In genomic region chr1:171219751-171220385, GRCh38 we compare ENCODE assay signal across 11 cellular contexts. TPM values are rescaled to one million over a fixed set of nuclear protein-coding genes. Genes with fewer than 3 reads are reported as not detected.
DNase-seq lines count a peak whose midpoint lies in the region; ATAC-seq, FAIRE-seq and TF ChIP-seq lines count a peak whose summit lies in the region.
"Had no signal": no experiment of that assay in that cellular context is flagged by ENCODE, and none has a peak within 500 bp of the region (broad histone marks: within the 10 kb centered on the region; RNA-seq: fewer than 3 reads in every experiment).

No MANE protein-coding gene starts in this region.

- DNase-seq in A673 (ENCODE audit: low spot score) = peak; percentile 68
- peak; percentile 42 for DNase-seq in MG63
- DNase-seq in mesothelial cell of epicardium (ENCODE audit: low spot score in 2 of 2, unreplicated experiment in 2 of 2) = no peak
- DNase-seq in kidney = no peak
- DNase-seq in activated CD4-positive, alpha-beta memory T cell treated with anti-CD3 and anti-CD28 coated beads, Interleukin-2, amount 10 ng/mL, durations not matched to agents 7 days and 5 days = no peak
- DNase-seq: activated CD4-positive, alpha-beta T cell treated with anti-CD3 and anti-CD28 coated beads for 1 hour; NCI-H446; occipital lobe had no signal

- peaks cover 4% of the 10 kb centered on the region for H3K9me3 Mint-ChIP-seq in mesothelial cell of epicardium
- no peaks in the 10 kb centered on the region for H3K9me3 Mint-ChIP-seq in activated CD4-positive, alpha-beta memory T cell treated with anti-CD3 and anti-CD28 coated beads, Interleukin-2, amount 10 ng/mL, durations not matched to agents 7 days and 5 days

- peaks cover 37% of the 10 kb centered on the region for H3K4me1 Mint-ChIP-seq in mesothelial cell of epicardium
- H3K4me1 Mint-ChIP-seq in activated CD4-positive, alpha-beta memory T cell treated with anti-CD3 and anti-CD28 coated beads, Interleukin-2, amount 10 ng/mL, durations not matched to agents 7 days and 5 days = peaks cover 2% of the 10 kb centered on the region

- H3K27me3 ChIP-seq in A673 (replicated peaks; ENCODE audit: insufficient read depth, low read depth, low read length, poor library complexity) (no peaks in the 10 kb centered on the region), MG63 (no peaks in the 10 kb centered on the region)

- no peaks in the 10 kb centered on the region for H3K36me3 Mint-ChIP-seq in mesothelial cell of epicardium
- no peaks in the 10 kb centered on the region for H3K36me3 Mint-ChIP-seq in activated CD4-positive, alpha-beta memory T cell treated with anti-CD3 and anti-CD28 coated beads, Interleukin-2, amount 10 ng/mL, durations not matched to agents 7 days and 5 days (ENCODE audit: low read depth)

- H3K36me3 ChIP-seq in A673 (ENCODE audit: insufficient read depth, low read length, poor library complexity, severe bottlenecking) (no peaks in the 10 kb centered on the region), MG63 (no peaks in the 10 kb centered on the region), kidney (ENCODE audit: control insufficient read depth in 1 of 2, insufficient read depth in 2 of 2, low read length in 2 of 2) (no peaks in the 10 kb centered on the region)

- peak overlapping the region; percentile 94 for H3K27ac Mint-ChIP-seq in mesothelial cell of epicardium
- no peak overlapping the region for H3K27ac Mint-ChIP-seq in activated CD4-positive, alpha-beta memory T cell treated with anti-CD3 and anti-CD28 coated beads, Interleukin-2, amount 10 ng/mL, durations not matched to agents 7 days and 5 days

- POLR2A ChIA-PET in A673 (lab: Charles Lee; ENCODE audit: low non-redundant PET) = no interaction called here
- POLR2A ChIA-PET in activated CD4-positive, alpha-beta memory T cell treated with anti-CD3 and anti-CD28 coated beads, Interleukin-2, amount 10 ng/mL, durations not matched to agents 7 days and 5 days (lab: Charles Lee) = no interaction called here

- no peaks in the 10 kb centered on the region for H3K27me3 Mint-ChIP-seq in mesothelial cell of epicardium (ENCODE audit: low read depth)
- H3K27me3 Mint-ChIP-seq in activated CD4-positive, alpha-beta memory T cell treated with anti-CD3 and anti-CD28 coated beads, Interleukin-2, amount 10 ng/mL, durations not matched to agents 7 days and 5 days = peaks cover 3% of the 10 kb centered on the region

- H3K9me3 ChIP-seq in A673 (ENCODE audit: low read depth, low read length, poor library complexity, severe bottlenecking) (no peaks in the 10 kb centered on the region), MG63 (no peaks in the 10 kb centered on the region), kidney (ENCODE audit: control insufficient read depth in 1 of 2, low read length in 2 of 2) (no peaks in the 10 kb centered on the region)

- CTCF ChIA-PET in A673 (lab: Charles Lee) = no interaction called here
- CTCF ChIA-PET in activated CD4-positive, alpha-beta memory T cell treated with anti-CD3 and anti-CD28 coated beads, Interleukin-2, amount 10 ng/mL, durations not matched to agents 7 days and 5 days (lab: Charles Lee) = no interaction called here

- TF ChIP-seq CTCF in A673 (conservative IDR thresholded peaks at IDR 0.05; ENCODE audit: low read depth, low read length) (no peak), mesothelial cell of epicardium (IDR thresholded peaks at IDR 0.05; ENCODE audit: unreplicated experiment) (no peak), kidney (IDR thresholded peaks at IDR 0.05; ENCODE audit: borderline replicate concordance, extremely low read depth, insufficient read depth) (no peak)

- no peak overlapping the region for H3K9ac ChIP-seq in kidney (ENCODE audit: low read length in 2 of 2)

- FAIRE-seq in endometrium (lab: Jason Lieb, UNC) = peak; percentile 68
- FAIRE-seq in kidney (lab: Jason Lieb, UNC) = no peak

- H3K4me3 ChIP-seq in A673 (ENCODE audit: low read depth, low read length, poor library complexity, severe bottlenecking) (no peak overlapping the region), MG63 (no peak overlapping the region), kidney (ENCODE audit: low read length in 2 of 2) (no peak overlapping the region)

- H3K27ac ChIP-seq in A673 (ENCODE audit: low read depth, low read length, poor library complexity, severe bottlenecking) = peak overlapping the region; percentile 58
- no peak overlapping the region for H3K27ac ChIP-seq in kidney (ENCODE audit: low read depth in 2 of 2, low read length in 2 of 2)

- intact Hi-C loops in A673 (cut with micrococcal nuclease; ENCODE audit: unreplicated experiment) = no loop called here
- intact Hi-C loops in kidney (cut with DNase I) = no loop called here

- BruUV-seq in A673 (replicated peaks; lab: Mats Ljungman, UMichigan) = TSS peak; percentile 85

- ATAC-seq in HG02852 (IDR thresholded peaks at IDR 0.05; ENCODE audit: unreplicated experiment) (no peak), HG02588 (IDR thresholded peaks at IDR 0.05; ENCODE audit: unreplicated experiment) (no peak)

- H3K4me1 ChIP-seq in A673 (ENCODE audit: insufficient read depth, low read length, poor library complexity, severe bottlenecking) (peaks cover 27% of the 10 kb centered on the region), kidney (ENCODE audit: control insufficient read depth in 1 of 2, insufficient read depth in 1 of 2, low read depth in 1 of 2, low read length in 2 of 2) (peaks cover 0 to 2% of the 10 kb centered on the region in 2 donors)

- H3K4me3 Mint-ChIP-seq in mesothelial cell of epicardium = peak overlapping the region; percentile 30
- no peak overlapping the region for H3K4me3 Mint-ChIP-seq in activated CD4-positive, alpha-beta memory T cell treated with anti-CD3 and anti-CD28 coated beads, Interleukin-2, amount 10 ng/mL, durations not matched to agents 7 days and 5 days

RNA-seq across cellular contexts. Expression of gene FMO1, which starts 28.4 kb away (rescaled TPM):
- total RNA-seq in A673 (2021) = not detected in 2 replicates
- total RNA-seq in MG63 (2014; rRNA removed; shearing (Covaris generic); ENCODE audit: low replicate concordance) = not detected in 2 replicates
- total RNA-seq in mesothelial cell of epicardium = 0.23 TPM in 1 of 3 replicates, not detected in the others
- total RNA-seq in kidney = 16.5 TPM
- 116 TPM for polyA plus RNA-seq in kidney (ENCODE audit: insufficient read depth, low read depth, low replicate concordance)
- total RNA-seq in activated CD4-positive, alpha-beta memory T cell treated with anti-CD3 and anti-CD28 coated beads, Interleukin-2, amount 10 ng/mL, durations not matched to agents 7 days and 5 days = not detected

RNA-seq across cellular contexts. Expression of gene FMO2, which starts 34.8 kb away (rescaled TPM):
- 0.20 TPM in 1 of 2 replicates, not detected in the other for total RNA-seq in A673 (2021)
- total RNA-seq in MG63 (2014; rRNA removed; shearing (Covaris generic); ENCODE audit: low replicate concordance) = not detected in 2 replicates
- total RNA-seq in mesothelial cell of epicardium = not detected in 3 replicates
- 22.3 TPM for total RNA-seq in kidney
- polyA plus RNA-seq in kidney (ENCODE audit: insufficient read depth, low read depth, low replicate concordance) = 3.9 TPM
- total RNA-seq in activated CD4-positive, alpha-beta memory T cell treated with anti-CD3 and anti-CD28 coated beads, Interleukin-2, amount 10 ng/mL, durations not matched to agents 7 days and 5 days = not detected

Comparison
In these comparisons a context has a peak if more than half of its experiments do, and no peak if none do; other contexts are left out.
1. DNase-seq: peak in A673 (single experiment) and MG63 (single experiment); none in mesothelial cell of epicardium (0 of 2), kidney (single experiment) and activated CD4-positive, alpha-beta memory T cell treated with anti-CD3 and anti-CD28 coated beads, Interleukin-2, amount 10 ng/mL, durations not matched to agents 7 days and 5 days (single experiment).
2. RNA of gene FMO1, which starts 28.4 kb away (total RNA-seq): 16.5 TPM in kidney (single experiment); not detected in A673, not detected in MG63, 0.23 TPM in mesothelial cell of epicardium and not detected in activated CD4-positive, alpha-beta memory T cell treated with anti-CD3 and anti-CD28 coated beads, Interleukin-2, amount 10 ng/mL, durations not matched to agents 7 days and 5 days; every median in the first group is over 10 times any median in the second.
3. RNA of gene FMO2, which starts 34.8 kb away (total RNA-seq): 22.3 TPM in kidney (single experiment); not detected in mesothelial cell of epicardium, 0.20 TPM in A673, not detected in MG63 and not detected in activated CD4-positive, alpha-beta memory T cell treated with anti-CD3 and anti-CD28 coated beads, Interleukin-2, amount 10 ng/mL, durations not matched to agents 7 days and 5 days; every median in the first group is over 10 times any median in the second.